9 cellular contexts compared by ENCODE assay signal in the genomic region with DNA sequence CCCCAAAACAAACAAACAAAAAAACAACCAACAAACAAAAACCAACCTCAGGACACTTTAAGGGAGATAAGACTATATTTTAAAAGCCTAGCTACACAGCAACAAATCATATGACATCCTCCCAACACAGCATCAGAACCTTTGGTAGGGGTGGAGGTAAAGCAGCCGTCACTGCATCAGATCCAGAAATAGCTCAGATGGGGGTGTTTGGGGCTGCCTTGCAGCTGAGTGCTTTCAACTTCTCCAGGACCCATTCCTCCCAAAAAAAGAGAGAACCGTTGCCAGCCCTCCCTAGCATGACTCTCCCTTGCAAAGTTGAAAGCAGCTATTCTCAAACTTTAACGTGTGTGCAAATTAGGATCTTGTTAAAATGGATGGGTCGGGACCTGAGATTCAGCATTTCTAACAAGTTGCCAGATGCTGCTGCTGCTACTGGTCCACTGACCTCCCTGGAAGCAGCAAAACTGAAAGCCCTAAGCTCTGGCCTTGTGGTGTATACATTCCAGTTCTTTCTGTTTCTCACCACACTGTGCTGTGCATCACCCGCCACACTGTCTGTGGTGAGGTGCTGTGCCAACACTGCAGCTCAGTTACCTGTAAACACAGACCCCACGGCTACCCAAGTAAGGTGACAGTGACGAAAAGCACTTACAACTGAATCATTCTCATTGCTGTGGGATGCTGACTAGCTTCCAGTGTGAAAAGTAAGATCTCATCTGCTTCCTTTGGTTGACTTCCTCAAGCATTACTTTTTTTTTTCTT. TPM values are rescaled to one million over a fixed set of nuclear protein-coding genes. Genes with fewer than 3 reads are reported as not detected.
DNase-seq lines count a peak whose midpoint lies in the region; ATAC-seq lines count a peak whose summit lies in the region.
"Had no signal": no experiment of that assay in that cellular context is flagged by ENCODE, and none has a peak within 500 bp of the region (broad histone marks: within the 10 kb centered on the region; RNA-seq: fewer than 3 reads in every experiment).

No MANE protein-coding gene starts in this region.

- peak overlapping the region; percentile 96 for H3K27ac Mint-ChIP-seq in activated naive CD8-positive, alpha-beta T cell treated with anti-CD3 and anti-CD28 coated beads for 36 hours

- H3K4me1 Mint-ChIP-seq in activated naive CD8-positive, alpha-beta T cell treated with anti-CD3 and anti-CD28 coated beads for 36 hours: peaks cover 95% of the 10 kb centered on the region

- peaks cover 10% of the 10 kb centered on the region for H3K9me3 Mint-ChIP-seq in activated naive CD8-positive, alpha-beta T cell treated with anti-CD3 and anti-CD28 coated beads for 36 hours

- DNase-seq in T-helper 1 cell (peak; percentile 63 to 95 (median 76)), OCI-M2 (lab: John Stamatoyannopoulos, UW; ENCODE audit: unreplicated experiment) (no peak), left lobe of liver (ENCODE audit: low spot score) (no peak), DMS114 treated with DMSO at 0.1 percent for 48 hours (lab: John Stamatoyannopoulos, UW; ENCODE audit: unreplicated experiment) (no peak)
- peak; percentile 84 for DNase-seq in activated naive CD8-positive, alpha-beta T cell treated with anti-CD3 and anti-CD28 coated beads for 36 hours
- peak; percentile 56 to 74 for DNase-seq in stimulated activated CD4-positive, alpha-beta T cell treated with anti-CD3 and anti-CD28 coated beads, Interleukin-4, amount 100 ng/mL, for 48 hours (ENCODE audit: low read depth in 2 of 2)

- H3K27me3 Mint-ChIP-seq in activated naive CD8-positive, alpha-beta T cell treated with anti-CD3 and anti-CD28 coated beads for 36 hours: no peaks in the 10 kb centered on the region

- peak overlapping the region; percentile 72 for H3K4me3 Mint-ChIP-seq in activated naive CD8-positive, alpha-beta T cell treated with anti-CD3 and anti-CD28 coated beads for 36 hours

- ATAC-seq in GM18520 (IDR thresholded peaks at IDR 0.05; ENCODE audit: unreplicated experiment) (peak; percentile 58), HG02885 (IDR thresholded peaks at IDR 0.05; ENCODE audit: poor library complexity, unreplicated experiment) (peak; percentile 49), left lobe of liver (no peak)
- ATAC-seq: gastrocnemius medialis had no signal

- peaks cover 87% of the 10 kb centered on the region for H3K36me3 Mint-ChIP-seq in activated naive CD8-positive, alpha-beta T cell treated with anti-CD3 and anti-CD28 coated beads for 36 hours

RNA-seq across cellular contexts. Expression of a gene that starts 54.0 kb away (rescaled TPM):
- 100 to 1,000 TPM; 255 to 260 TPM for total RNA-seq in activated naive CD8-positive, alpha-beta T cell treated with anti-CD3 and anti-CD28 coated beads for 36 hours
- 7.7 TPM for total RNA-seq in left lobe of liver

Comparison
In these comparisons a context has a peak if more than half of its experiments do, and no peak if none do; other contexts are left out.
1. DNase-seq: peak in T-helper 1 cell (5 of 5), activated naive CD8-positive, alpha-beta T cell treated with anti-CD3 and anti-CD28 coated beads for 36 hours (single experiment) and stimulated activated CD4-positive, alpha-beta T cell treated with anti-CD3 and anti-CD28 coated beads, Interleukin-4, amount 100 ng/mL, for 48 hours (2 of 2); none in OCI-M2 (single experiment), left lobe of liver (single experiment) and DMS114 treated with DMSO at 0.1 percent for 48 hours (single experiment).
2. RNA of a gene that starts 54.0 kb away (total RNA-seq): 255 to 260 TPM in activated naive CD8-positive, alpha-beta T cell treated with anti-CD3 and anti-CD28 coated beads for 36 hours; 7.7 TPM in left lobe of liver (single experiment); every median in the first group is over 10 times any median in the second.